ENCODE assay signal across 15 cellular contexts in genomic region chr9:82763631-82764030, GRCh38.
DNase-seq lines count a peak whose midpoint lies in the region; ATAC-seq and TF ChIP-seq lines count a peak whose summit lies in the region.
"Had no signal": no experiment of that assay in that cellular context is flagged by ENCODE, and none has a peak within 500 bp of the region (broad histone marks: within the 10 kb centered on the region; RNA-seq: fewer than 3 reads in every experiment).

No MANE protein-coding gene starts in this region.

- H3K36me3 ChIP-seq in RWPE2 (ENCODE audit: low read depth) = no peaks in the 10 kb centered on the region
- H3K36me3 ChIP-seq: SJSA1, thoracic aorta had no signal

- no peak overlapping the region for H3K4me3 ChIP-seq in RWPE2 (ENCODE audit: severe bottlenecking)
- H3K4me3 ChIP-seq: dorsolateral prefrontal cortex, lung, SJSA1, thoracic aorta had no signal

- ATAC-seq in RWPE2 (ENCODE audit: low read depth) (peak; percentile 42; the same call in 1 of the 3 replicates), HG03460 (IDR thresholded peaks at IDR 0.05; ENCODE audit: unreplicated experiment) (no peak)

- no peaks in the 10 kb centered on the region for H3K27me3 ChIP-seq in RWPE2 (ENCODE audit: insufficient read depth, poor library complexity, severe bottlenecking)
- H3K27me3 ChIP-seq: dorsolateral prefrontal cortex, SJSA1 had no signal

- no peak overlapping the region for H3K27ac ChIP-seq in RWPE2 (ENCODE audit: poor library complexity, severe bottlenecking)
- H3K27ac ChIP-seq: dorsolateral prefrontal cortex, SJSA1, thoracic aorta had no signal

- H3K9me3 ChIP-seq in RWPE2 (ENCODE audit: severe bottlenecking) = no peaks in the 10 kb centered on the region
- H3K9me3 ChIP-seq: SJSA1, thoracic aorta had no signal

- DNase-seq in GM13977 (ENCODE audit: low spot score) (peak; percentile 8), RWPE2 (ENCODE audit: low spot score) (no peak), iPS-NIHi11 (ENCODE audit: low spot score) (peak; percentile 20), NCI-H510A treated with DMSO at 0.1 percent for 48 hours (lab: John Stamatoyannopoulos, UW) (no peak)
- no peak for DNase-seq in stimulated activated CD8-positive, alpha-beta memory T cell treated with anti-CD3 and anti-CD28 coated beads, Interleukin-4, amount 100 ng/mL, for 48 hours
- DNase-seq: activated CD8-positive, alpha-beta memory T cell treated with anti-CD3 and anti-CD28 coated beads for 24 hours; activated gamma-delta T cell; C1 segment of cervical spinal cord; stimulated activated CD4-positive, alpha-beta T cell treated with anti-CD3 and anti-CD28 coated beads, Interleukin-1b, Interleukin-23, amount 100 ng/mL, for 48 hours had no signal

- in situ Hi-C loops in GM13977 (cut with MboI; ENCODE audit: low pct_unique_long_range_greater_than_20kb, low sequenced_read_pairs, unreplicated experiment) = no loop called here

- H3K4me1 ChIP-seq in RWPE2 (ENCODE audit: insufficient read depth, poor library complexity, severe bottlenecking) = no peaks in the 10 kb centered on the region
- H3K4me1 ChIP-seq: SJSA1 had no signal

- TF ChIP-seq CTCF in GM13977 (IDR thresholded peaks at IDR 0.05; ENCODE audit: extremely low read depth, insufficient read depth, missing control alignments) = no peak
- peak; percentile 48 for TF ChIP-seq CTCF in LNCAP (IDR thresholded peaks at IDR 0.05)
- peak; percentile 24 for TF ChIP-seq CTCF in RWPE2 (IDR thresholded peaks at IDR 0.05; ENCODE audit: poor library complexity, severe bottlenecking)

Comparison
In these comparisons a context has a peak if more than half of its experiments do, and no peak if none do; other contexts are left out.
1. DNase-seq: peak in GM13977 (single experiment) and iPS-NIHi11 (single experiment); none in RWPE2 (single experiment), stimulated activated CD8-positive, alpha-beta memory T cell treated with anti-CD3 and anti-CD28 coated beads, Interleukin-4, amount 100 ng/mL, for 48 hours (single experiment) and NCI-H510A treated with DMSO at 0.1 percent for 48 hours (single experiment).